ENCODE assay signal across 7 cellular contexts in the genomic region with DNA sequence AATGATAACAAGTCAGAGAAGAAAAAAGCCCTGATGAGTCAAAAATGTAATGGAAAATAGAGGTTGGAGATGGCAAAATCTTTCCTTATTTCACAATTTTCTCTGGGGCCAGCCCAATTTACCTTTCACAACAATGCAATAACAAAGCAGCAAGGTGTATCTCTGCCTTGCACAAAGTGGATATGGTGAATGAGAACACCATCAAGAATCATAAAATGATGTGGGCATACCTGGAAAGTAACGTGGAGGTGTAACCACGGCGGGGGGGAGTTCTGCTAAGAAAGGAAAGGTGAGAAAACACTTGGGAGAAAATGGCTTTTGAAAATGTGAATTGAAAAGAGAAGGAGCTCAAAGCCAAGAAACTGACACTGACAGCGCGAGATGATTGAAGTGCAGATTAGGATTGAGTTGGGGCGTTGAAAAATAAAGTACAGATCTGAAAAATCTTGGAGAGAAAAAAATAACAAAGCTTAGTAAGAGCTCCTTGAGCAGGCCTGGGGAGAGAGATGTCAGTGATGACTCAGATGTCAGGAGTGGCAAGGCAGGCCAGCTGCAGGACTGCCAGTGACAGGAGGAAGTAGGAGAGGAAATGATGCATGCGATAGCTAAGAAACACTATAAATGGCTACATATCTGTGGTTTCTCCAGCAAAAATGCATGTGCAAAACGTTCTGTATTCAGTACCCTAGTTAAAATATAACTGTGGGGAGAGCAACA. TPM values are rescaled to one million over a fixed set of nuclear protein-coding genes. Genes with fewer than 3 reads are reported as not detected.
DNase-seq lines count a peak whose midpoint lies in the region; ATAC-seq and TF ChIP-seq lines count a peak whose summit lies in the region.

No MANE protein-coding gene starts in this region.

- H3K27ac ChIP-seq in fibroblast of lung (ENCODE audit: insufficient read depth, low read length) (peak overlapping the region; percentile 74), neutrophil (peak overlapping the region; percentile 85), tibial nerve (peak overlapping the region in 3 of 4 donors; percentile 50 to 85 (median 71))

- H3K79me2 ChIP-seq in fibroblast of lung (ENCODE audit: control insufficient read depth, insufficient read depth, low read length) = peaks cover 68% of the 10 kb centered on the region

- H3K4me2 ChIP-seq in fibroblast of lung (ENCODE audit: extremely low read depth, insufficient read depth, low read length) = peak overlapping the region; percentile 70

- H3K9me3 ChIP-seq in NT2/D1 (ENCODE audit: insufficient read depth, low read length) = no peaks in the 10 kb centered on the region
- no peaks in the 10 kb centered on the region for H3K9me3 ChIP-seq in fibroblast of lung (ENCODE audit: control insufficient read depth, insufficient read depth, low read depth, low read length)
- no peaks in the 10 kb centered on the region for H3K9me3 ChIP-seq in neutrophil
- no peaks in the 10 kb centered on the region for H3K9me3 ChIP-seq in tibial nerve

- H3K4me1 ChIP-seq in NT2/D1 (ENCODE audit: insufficient read depth, insufficient read length) (peaks cover 3% of the 10 kb centered on the region), fibroblast of lung (ENCODE audit: control insufficient read depth, extremely low read depth, insufficient read depth, low read length) (peaks cover 28% of the 10 kb centered on the region), neutrophil (ENCODE audit: control insufficient read depth in 1 of 2, insufficient read depth in 1 of 2, low read depth in 1 of 2, low read length in 1 of 2) (peaks cover 77 to 79% of the 10 kb centered on the region in 2 experiments), tibial nerve (peaks cover 0 to 60% (median 30%) of the 10 kb centered on the region in 4 donors)

- H3K4me3 ChIP-seq in NT2/D1 (ENCODE audit: insufficient read length, low read depth) (no peak overlapping the region), fibroblast of lung (replicated peaks in 1 of 4; ENCODE audit: control extremely low read depth in 1 of 4, insufficient read depth in 1 of 4, low read depth in 3 of 4, low read length in 4 of 4) (no peak overlapping the region), neutrophil (ENCODE audit: low read depth in 1 of 2, low read length in 1 of 2) (peak overlapping the region; percentile 22 to 33), tibial nerve (no peak overlapping the region)

- no peaks in the 10 kb centered on the region for H4K20me1 ChIP-seq in fibroblast of lung (ENCODE audit: control insufficient read depth, extremely low read depth, insufficient read depth, low read length)

- H3K27me3 ChIP-seq in NT2/D1 (ENCODE audit: insufficient read depth, insufficient read length) = no peaks in the 10 kb centered on the region
- no peaks in the 10 kb centered on the region for H3K27me3 ChIP-seq in fibroblast of lung (ENCODE audit: control insufficient read depth, insufficient read depth, low read length)
- H3K27me3 ChIP-seq in neutrophil = no peaks in the 10 kb centered on the region
- H3K27me3 ChIP-seq in tibial nerve = no peaks in the 10 kb centered on the region

- no peaks in the 10 kb centered on the region for H3K36me3 ChIP-seq in NT2/D1 (ENCODE audit: insufficient read depth, insufficient read length, low read length)
- no peaks in the 10 kb centered on the region for H3K36me3 ChIP-seq in fibroblast of lung (ENCODE audit: control insufficient read depth, insufficient read depth, low read length)
- H3K36me3 ChIP-seq in neutrophil = no peaks in the 10 kb centered on the region
- no peaks in the 10 kb centered on the region for H3K36me3 ChIP-seq in tibial nerve

- no peak for TF ChIP-seq POLR2A in tibial nerve (IDR thresholded peaks at IDR 0.05)

- H3K9ac ChIP-seq in NT2/D1 (ENCODE audit: insufficient read length, low read depth) (no peak overlapping the region), fibroblast of lung (ENCODE audit: insufficient read depth, low read length) (no peak overlapping the region)

- DNase-seq in NT2/D1 (ENCODE audit: low read depth, low spot score) (peak; percentile 8), activated T-cell treated with anti-CD3 and anti-CD28 coated beads for 1 hour (ENCODE audit: low read depth) (peak; percentile 46), fibroblast of lung (ENCODE audit: low read depth in 2 of 2) (peak; percentile 99 to 100), tibial nerve (ENCODE audit: low spot score in 2 of 2) (peak; percentile 44 to 66)

- TF ChIP-seq CTCF in fibroblast of lung (conservative IDR thresholded peaks at IDR 0.05 in 1 of 2, IDR thresholded peaks at IDR 0.05 in 1 of 2; ENCODE audit: low read depth in 1 of 2, low read length in 2 of 2) = no peak
- TF ChIP-seq CTCF in neutrophil (IDR thresholded peaks at IDR 0.05) = peak; percentile 17
- TF ChIP-seq CTCF in tibial nerve (IDR thresholded peaks at IDR 0.05) = no peak

- peak; percentile 95 for ATAC-seq in GM18858 (IDR thresholded peaks at IDR 0.05; ENCODE audit: unreplicated experiment)
- ATAC-seq in HG02943 (IDR thresholded peaks at IDR 0.05; ENCODE audit: low read depth, unreplicated experiment) = peak; percentile 88

- H2AFZ ChIP-seq in fibroblast of lung (ENCODE audit: low read length) = no peak overlapping the region

- peak; percentile 59 to 78 for TF ChIP-seq EP300 in tibial nerve (IDR thresholded peaks at IDR 0.05)

- 45 to 53% methylated on average over 8 of the region's 8 CpGs for WGBS in tibial nerve, 2 donors

RNA-seq across cellular contexts. Expression of gene ARHGAP18, which starts 26.2 kb away (rescaled TPM):
- total RNA-seq in fibroblast of lung (22.9 and 38.3 TPM in 2 replicates), tibial nerve (10 to 100 TPM in 3 of 4 donors, 1 to 10 TPM in 1; 9.6 to 16.8 (median 13.9) TPM)
- 18.6 and 46.7 TPM in 2 replicates for polyA plus RNA-seq in fibroblast of lung
- 14.3 and 45.8 TPM in 2 replicates for polyA plus RNA-seq in fibroblast of lung (2012)
- 4.2 and 19.6 TPM in 2 replicates for polyA minus RNA-seq in fibroblast of lung (ENCODE audit: low replicate concordance)

Comparison
In these comparisons a context has a peak if more than half of its experiments do, and no peak if none do; other contexts are left out.
1. DNase-seq: peak in every context shown above with its lines; median percentile 100 in fibroblast of lung; 55 in tibial nerve; 46 in activated T-cell treated with anti-CD3 and anti-CD28 coated beads for 1 hour; 8 in NT2/D1.
2. H3K4me3 ChIP-seq: peak in neutrophil (2 of 2); none in NT2/D1 (single experiment), fibroblast of lung (0 of 4) and tibial nerve (0 of 4).
3. Peak in every context shown above with its lines, with median percentiles within 50 percentile points of each other: H3K27ac ChIP-seq.